Comparison of ENCODE assay signal across 26 cellular contexts in genomic region chr21:28799926-28800325, GRCh38.
"Had no signal": no experiment of that assay in that cellular context is flagged by ENCODE, and none has a peak within 500 bp of the region (broad histone marks: within the 10 kb centered on the region; RNA-seq: fewer than 3 reads in every experiment).

No MANE protein-coding gene starts in this region.

- H3K27me3 ChIP-seq: ascending aorta, body of pancreas had no signal

- H3K4me1 ChIP-seq: body of pancreas had no signal

- DNase-seq: activated CD4-positive, alpha-beta T cell treated with anti-CD3 and anti-CD28 coated beads for 36 hours; activated CD4-positive, CD25-positive, alpha-beta regulatory T cell; activated CD8-positive, alpha-beta memory T cell treated with anti-CD3 and anti-CD28 coated beads, Interleukin-2, amount 50 U/mL, for 4 hours; activated CD8-positive, alpha-beta T cell treated with anti-CD3 and anti-CD28 coated beads for 36 hours; activated effector memory CD4-positive, alpha-beta T cell treated with Interleukin-2 at 50 U/mL for 16 hours; activated naive CD4-positive, alpha-beta T cell; amniotic stem cell; body of pancreas; Kasumi-1; KBM-7; NCI-H1105 treated with DMSO at 0.1 percent for 48 hours; NCI-H1436 treated with DMSO at 0.1 percent for 48 hours; NCI-H187; NCI-H2081 treated with DMSO at 0.1 percent for 48 hours; NCI-H446; NCI-H524; SIG-M5; T-cell; T-helper 2 cell; T1000 had no signal

- H3K9me3 ChIP-seq: ascending aorta, body of pancreas had no signal

- H3K4me1 Mint-ChIP-seq: activated CD4-positive, alpha-beta T cell treated with anti-CD3 and anti-CD28 coated beads for 36 hours; activated naive CD4-positive, alpha-beta T cell treated with anti-CD3 and anti-CD28 coated beads, Interleukin-2, amount 50 U/mL, for 24 hours had no signal

- H3K27ac ChIP-seq: ascending aorta, body of pancreas, SK-N-MC, VCaP had no signal

- H3K36me3 ChIP-seq: ascending aorta had no signal

- H3K27me3 Mint-ChIP-seq: activated CD4-positive, alpha-beta T cell treated with anti-CD3 and anti-CD28 coated beads for 36 hours; activated CD8-positive, alpha-beta T cell treated with anti-CD3 and anti-CD28 coated beads for 36 hours; activated naive CD4-positive, alpha-beta T cell treated with anti-CD3 and anti-CD28 coated beads, Interleukin-2, amount 50 U/mL, for 24 hours; central memory CD8-positive, alpha-beta T cell; T-cell had no signal

- H3K4me3 ChIP-seq: ascending aorta, body of pancreas, SK-N-MC had no signal

- H3K27ac Mint-ChIP-seq: activated CD4-positive, alpha-beta T cell treated with anti-CD3 and anti-CD28 coated beads for 36 hours; activated CD8-positive, alpha-beta T cell treated with anti-CD3 and anti-CD28 coated beads for 36 hours; activated naive CD4-positive, alpha-beta T cell treated with anti-CD3 and anti-CD28 coated beads, Interleukin-2, amount 50 U/mL, for 24 hours; activated T-helper 1 cell treated with anti-CD3 and anti-CD28 coated beads, Interleukin-12 subunit alpha, Interleukin-12 subunit beta, Interleukin-2, Interleukin-4 antibody, amounts not matched to agents 30 ng/mL and 10 ng/mL and 1 ng/mL, durations not matched to agents 14 hours and 24 hours and 36 hours; T-cell had no signal

- H3K9me3 Mint-ChIP-seq: activated CD8-positive, alpha-beta T cell treated with anti-CD3 and anti-CD28 coated beads for 36 hours; activated naive CD4-positive, alpha-beta T cell treated with anti-CD3 and anti-CD28 coated beads, Interleukin-2, amount 50 U/mL, for 24 hours; central memory CD8-positive, alpha-beta T cell; T-cell had no signal

- ATAC-seq: activated CD4-positive, alpha-beta T cell treated with anti-CD3 and anti-CD28 coated beads for 36 hours; activated CD8-positive, alpha-beta T cell treated with anti-CD3 and anti-CD28 coated beads for 36 hours; body of pancreas; T-cell had no signal

- H3K4me3 Mint-ChIP-seq: activated CD4-positive, alpha-beta T cell treated with anti-CD3 and anti-CD28 coated beads for 36 hours; activated CD8-positive, alpha-beta T cell treated with anti-CD3 and anti-CD28 coated beads for 36 hours; activated naive CD4-positive, alpha-beta T cell treated with anti-CD3 and anti-CD28 coated beads, Interleukin-2, amount 50 U/mL, for 24 hours; activated T-helper 1 cell treated with anti-CD3 and anti-CD28 coated beads, Interleukin-12 subunit alpha, Interleukin-12 subunit beta, Interleukin-2, Interleukin-4 antibody, amounts not matched to agents 30 ng/mL and 10 ng/mL and 1 ng/mL, durations not matched to agents 14 hours and 24 hours and 36 hours; central memory CD8-positive, alpha-beta T cell; T-cell had no signal
